17 cellular contexts compared by ENCODE assay signal in the genomic region with DNA sequence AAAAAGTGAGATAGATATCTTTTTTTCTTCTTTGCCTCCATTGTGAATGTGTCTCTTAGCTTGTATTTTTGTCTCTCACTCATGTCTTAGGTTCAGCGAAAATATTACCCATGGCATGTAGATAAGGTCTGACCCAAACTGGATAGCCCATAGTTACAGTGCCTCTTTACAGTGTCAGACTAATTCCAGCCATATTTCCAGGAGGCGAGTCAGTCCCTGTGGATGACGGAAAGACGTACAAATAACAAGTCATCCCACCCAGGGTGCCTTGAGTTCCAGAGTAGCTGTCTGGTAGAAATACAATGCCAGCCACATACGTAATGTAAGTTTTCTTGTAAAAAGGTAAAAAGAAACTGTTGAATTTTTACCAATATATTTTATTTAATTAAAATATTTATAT.
"Had no signal": no experiment of that assay in that cellular context is flagged by ENCODE, and none has a peak within 500 bp of the region (broad histone marks: within the 10 kb centered on the region; RNA-seq: fewer than 3 reads in every experiment).

No MANE protein-coding gene starts in this region.

- DNase-seq: activated CD4-positive, alpha-beta T cell treated with anti-CD3 and anti-CD28 coated beads for 1 hour; activated gamma-delta T cell; activated T-cell treated with anti-CD3 and anti-CD28 coated beads, Interleukin-2, amount 50 U/mL, for 72 hours; dermis blood vessel endothelial cell; effector memory CD8-positive, alpha-beta T cell; esophagus squamous epithelium; foreskin melanocyte; hypothalamus; lower lobe of right lung; right lobe of liver; stimulated activated CD4-positive, alpha-beta T cell treated with anti-CD3 and anti-CD28 coated beads, Interleukin-4, amount 100 ng/mL, for 4 hours; T-helper 2 cell; testis; upper lobe of left lung; WERI-Rb-1 had no signal

- H3K4me3 ChIP-seq: esophagus squamous epithelium, lower lobe of right lung, right lobe of liver, testis, upper lobe of left lung had no signal

- H3K79me2 ChIP-seq: parathyroid adenoma had no signal

- H3K36me3 ChIP-seq: esophagus squamous epithelium, lower lobe of right lung, neutrophil, right lobe of liver, upper lobe of left lung, WERI-Rb-1 had no signal

- H3K4me1 ChIP-seq: esophagus squamous epithelium, lower lobe of right lung, parathyroid adenoma, testis, upper lobe of left lung had no signal

- H2AFZ ChIP-seq: parathyroid adenoma had no signal

- H3K27me3 ChIP-seq: right lobe of liver, testis, upper lobe of left lung had no signal

- H3K9ac ChIP-seq: parathyroid adenoma had no signal

- H3K9me3 ChIP-seq: esophagus squamous epithelium, lower lobe of right lung, neutrophil, right lobe of liver, testis, upper lobe of left lung had no signal

- H3K27ac ChIP-seq: esophagus squamous epithelium, lower lobe of right lung, neutrophil, parathyroid adenoma, right lobe of liver, testis, upper lobe of left lung, WERI-Rb-1 had no signal
